ENCODE assay signal across 8 cellular contexts in the genomic region with DNA sequence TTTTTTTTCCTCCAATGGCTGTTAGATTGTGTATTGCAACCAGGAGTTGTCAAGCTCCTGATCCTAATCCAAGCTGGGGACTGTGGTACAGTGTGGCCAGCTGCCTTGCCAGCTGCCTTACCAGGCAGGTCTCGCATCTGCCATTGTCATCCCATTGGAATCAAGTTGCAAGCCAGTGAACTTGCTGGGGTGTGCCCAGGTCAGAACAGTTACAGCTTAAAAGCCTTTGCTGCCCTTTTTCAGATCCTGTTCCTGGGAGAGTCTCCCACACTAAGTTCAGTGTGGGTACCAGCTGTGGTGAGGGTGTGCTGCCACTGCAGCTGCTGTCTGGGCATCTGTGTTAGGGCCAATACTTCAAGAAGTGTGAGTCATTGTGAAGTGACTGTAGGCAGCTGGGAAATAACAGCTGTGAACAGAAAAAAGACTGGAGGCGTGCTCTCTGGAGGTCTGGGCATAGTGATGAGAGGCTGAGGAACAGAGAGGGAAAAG.
A peak's percentile ranks its signal among the peaks of the same experiment; 100 is the strongest.
DNase-seq lines count a peak whose midpoint lies in the region; ATAC-seq and TF ChIP-seq lines count a peak whose summit lies in the region.

No MANE protein-coding gene starts in this region.

- H3K36me3 Mint-ChIP-seq in activated naive CD8-positive, alpha-beta T cell = no peaks in the 10 kb centered on the region
- peaks cover 2% of the 10 kb centered on the region for H3K36me3 Mint-ChIP-seq in activated naive CD8-positive, alpha-beta T cell treated with anti-CD3 and anti-CD28 coated beads for 36 hours
- no peaks in the 10 kb centered on the region for H3K36me3 Mint-ChIP-seq in naive thymus-derived CD8-positive, alpha-beta T cell

- no peaks in the 10 kb centered on the region for H3K9me3 Mint-ChIP-seq in activated naive CD8-positive, alpha-beta T cell (ENCODE audit: low read depth)
- no peaks in the 10 kb centered on the region for H3K9me3 Mint-ChIP-seq in activated naive CD8-positive, alpha-beta T cell treated with anti-CD3 and anti-CD28 coated beads for 36 hours
- no peaks in the 10 kb centered on the region for H3K9me3 Mint-ChIP-seq in naive thymus-derived CD8-positive, alpha-beta T cell

- no peak for DNase-seq in activated naive CD8-positive, alpha-beta T cell treated with anti-CD3 and anti-CD28 coated beads for 36 hours
- peak; percentile 95 for DNase-seq in NCI-H1694 treated with DMSO at 0.1 percent for 48 hours (lab: John Stamatoyannopoulos, UW)
- DNase-seq in choroid plexus epithelial cell (ENCODE audit: low read depth) = peak; percentile 75
- no peak for DNase-seq in naive thymus-derived CD8-positive, alpha-beta T cell
- DNase-seq in thyroid gland = no peak
- DNase-seq in NCI-H446 (lab: John Stamatoyannopoulos, UW) = no peak

- H3K27ac ChIP-seq in thyroid gland = no peak overlapping the region

- H3K9me3 ChIP-seq in thyroid gland = no peaks in the 10 kb centered on the region

- no peaks in the 10 kb centered on the region for H3K27me3 ChIP-seq in thyroid gland

- peak in 1 of 2 donors; percentile 29 for ATAC-seq in naive thymus-derived CD8-positive, alpha-beta T cell
- ATAC-seq in HG03439 (IDR thresholded peaks at IDR 0.05; ENCODE audit: unreplicated experiment) = no peak

- POLR2A ChIA-PET in naive thymus-derived CD8-positive, alpha-beta T cell (lab: Charles Lee) = no interaction called here

- no peaks in the 10 kb centered on the region for H3K36me3 ChIP-seq in thyroid gland

- peaks cover 3 to 31% of the 10 kb centered on the region in 2 donors for H3K4me1 ChIP-seq in thyroid gland

- H3K27ac Mint-ChIP-seq in activated naive CD8-positive, alpha-beta T cell = no peak overlapping the region
- H3K27ac Mint-ChIP-seq in activated naive CD8-positive, alpha-beta T cell treated with anti-CD3 and anti-CD28 coated beads for 36 hours = no peak overlapping the region
- H3K27ac Mint-ChIP-seq in naive thymus-derived CD8-positive, alpha-beta T cell = peak overlapping the region in 8 of 10 donors; percentile 6 to 79 (median 36)

- no peak overlapping the region for H3K4me3 ChIP-seq in choroid plexus epithelial cell (ENCODE audit: low read depth, low read length)
- no peak overlapping the region for H3K4me3 ChIP-seq in thyroid gland (replicated peaks in 1 of 3)

- peak overlapping the region; percentile 14 for H3K4me3 Mint-ChIP-seq in activated naive CD8-positive, alpha-beta T cell
- H3K4me3 Mint-ChIP-seq in activated naive CD8-positive, alpha-beta T cell treated with anti-CD3 and anti-CD28 coated beads for 36 hours = no peak overlapping the region
- H3K4me3 Mint-ChIP-seq in naive thymus-derived CD8-positive, alpha-beta T cell = peak overlapping the region in 3 of 10 donors; percentile 2 to 73 (median 4)

- intact Hi-C loops in thyroid gland (cut with DNase I) = no loop called here

- no peaks in the 10 kb centered on the region for H3K27me3 Mint-ChIP-seq in activated naive CD8-positive, alpha-beta T cell
- no peaks in the 10 kb centered on the region for H3K27me3 Mint-ChIP-seq in activated naive CD8-positive, alpha-beta T cell treated with anti-CD3 and anti-CD28 coated beads for 36 hours
- no peaks in the 10 kb centered on the region for H3K27me3 Mint-ChIP-seq in naive thymus-derived CD8-positive, alpha-beta T cell

- H3K4me1 Mint-ChIP-seq in activated naive CD8-positive, alpha-beta T cell (ENCODE audit: low read depth) = peaks cover 7% of the 10 kb centered on the region
- peaks cover 36% of the 10 kb centered on the region for H3K4me1 Mint-ChIP-seq in activated naive CD8-positive, alpha-beta T cell treated with anti-CD3 and anti-CD28 coated beads for 36 hours
- peaks cover 6 to 46% (median 39%) of the 10 kb centered on the region in 4 donors for H3K4me1 Mint-ChIP-seq in naive thymus-derived CD8-positive, alpha-beta T cell

- TF ChIP-seq CTCF in choroid plexus epithelial cell (conservative IDR thresholded peaks at IDR 0.05; ENCODE audit: low read depth, low read length) (no peak), thyroid gland (IDR thresholded peaks at IDR 0.05) (no peak)

- WGBS in thyroid gland, 2 donors = 83 to 94% methylated on average over 2 of the region's 2 CpGs

- TF ChIP-seq POLR2A in thyroid gland (IDR thresholded peaks at IDR 0.05) = no peak

Comparison
In these comparisons a context has a peak if more than half of its experiments do, and no peak if none do; other contexts are left out.
1. H3K27ac Mint-ChIP-seq: peak in naive thymus-derived CD8-positive, alpha-beta T cell (8 of 10); none in activated naive CD8-positive, alpha-beta T cell (single experiment) and activated naive CD8-positive, alpha-beta T cell treated with anti-CD3 and anti-CD28 coated beads for 36 hours (single experiment).
2. DNase-seq: peak in NCI-H1694 treated with DMSO at 0.1 percent for 48 hours (single experiment) and choroid plexus epithelial cell (single experiment); none in activated naive CD8-positive, alpha-beta T cell treated with anti-CD3 and anti-CD28 coated beads for 36 hours (single experiment), naive thymus-derived CD8-positive, alpha-beta T cell (0 of 10), thyroid gland (0 of 2) and NCI-H446 (0 of 2).